Comparison of ENCODE assay signal across 2 cellular contexts in genomic region chr12:102526701-102527100, GRCh38.
TF ChIP-seq lines count a peak whose summit lies in the region.

No MANE protein-coding gene starts in this region.

TF ChIP-seq in SK-N-SH, 30 proteins besides CTCF, POLR2A, EP300 and RAD21:
- TF ChIP-seq PBX3 (IDR thresholded peaks at IDR 0.05), result no peak
- TF ChIP-seq TAF1 (IDR thresholded peaks at IDR 0.05; ENCODE audit: borderline replicate concordance, low read depth, low read length), result no peak
- no peak for TF ChIP-seq MAX (IDR thresholded peaks at IDR 0.05; ENCODE audit: low read depth)
- TF ChIP-seq NRF1 (IDR thresholded peaks at IDR 0.05; ENCODE audit: low read depth, low read length), result no peak
- TF ChIP-seq NFIC (IDR thresholded peaks at IDR 0.05; ENCODE audit: borderline replicate concordance), result no peak

TF ChIP-seq in SK-N-SH treated with all-trans-retinoic acid at 6 μM for 48 hours, 23 proteins besides CTCF, POLR2A, EP300 and RAD21 (continued from another document):
- TF ChIP-seq TSHZ2 (CRISPR knock-in tag; IDR thresholded peaks at IDR 0.05) (no peak), ESRRG (CRISPR knock-in tag; IDR thresholded peaks at IDR 0.05) (no peak), ZNF8 (CRISPR knock-in tag; IDR thresholded peaks at IDR 0.05) (no peak), CSDC2 (CRISPR knock-in tag; IDR thresholded peaks at IDR 0.05) (no peak), BACH2 (CRISPR knock-in tag; IDR thresholded peaks at IDR 0.05; ENCODE audit: borderline replicate concordance) (no peak), ZNF70 (CRISPR knock-in tag; IDR thresholded peaks at IDR 0.05) (no peak), CREB5 (CRISPR knock-in tag; IDR thresholded peaks at IDR 0.05; ENCODE audit: low read depth) (no peak), GLIS3 (CRISPR knock-in tag; IDR thresholded peaks at IDR 0.05) (no peak), POU6F1 (CRISPR knock-in tag; IDR thresholded peaks at IDR 0.05; ENCODE audit: borderline replicate concordance, low read depth) (no peak), OSR1 (CRISPR knock-in tag; IDR thresholded peaks at IDR 0.05) (no peak)
